ENCODE assay signal across 14 cellular contexts in genomic region chr9:121975801-121976277, GRCh38.
DNase-seq lines count a peak whose midpoint lies in the region; ATAC-seq and TF ChIP-seq lines count a peak whose summit lies in the region.
"Had no signal": no experiment of that assay in that cellular context is flagged by ENCODE, and none has a peak within 500 bp of the region (broad histone marks: within the 10 kb centered on the region; RNA-seq: fewer than 3 reads in every experiment).

No MANE protein-coding gene starts in this region.

- in situ Hi-C loops in IMR-90 (cut with MboI; ENCODE audit: low sequenced_read_pairs), result no loop called here

- H3K36me3 ChIP-seq in IMR-90 (ENCODE audit: control insufficient read depth, insufficient read depth, low read length) (no peaks in the 10 kb centered on the region), esophagus (ENCODE audit: control insufficient read depth in 2 of 2, insufficient read depth in 2 of 2, low read length in 1 of 2) (no peaks in the 10 kb centered on the region), mucosa of descending colon (ENCODE audit: low read depth) (no peaks in the 10 kb centered on the region)

- H2BK20ac ChIP-seq in IMR-90 (ENCODE audit: low read depth, low read length), result no peak overlapping the region

- H3K27me3 Mint-ChIP-seq in activated CD4-positive, alpha-beta T cell treated with anti-CD3 and anti-CD28 coated beads, Interleukin-2, amount 10 ng/mL, durations not matched to agents 7 days and 5 days, result no peaks in the 10 kb centered on the region

- POLR2A ChIA-PET in IMR-90 (lab: Charles Lee; ENCODE audit: unreplicated experiment), result no interaction called here
- POLR2A ChIA-PET in activated CD4-positive, alpha-beta T cell treated with anti-CD3 and anti-CD28 coated beads, Interleukin-2, amount 10 ng/mL, durations not matched to agents 7 days and 5 days (lab: Charles Lee), result no interaction called here

- no peaks in the 10 kb centered on the region for H3K27me3 ChIP-seq in IMR-90 (ENCODE audit: control insufficient read depth, insufficient read depth, low read length)
- no peaks in the 10 kb centered on the region for H3K27me3 ChIP-seq in esophagus (ENCODE audit: control insufficient read depth in 1 of 2, insufficient read depth in 2 of 2, low read length in 2 of 2)

- no peak for TF ChIP-seq RAD21 in IMR-90 (IDR thresholded peaks at IDR 0.05; ENCODE audit: low read length)

- H3K4me1 ChIP-seq in IMR-90 (ENCODE audit: control insufficient read depth, insufficient read depth, low read length) (peaks cover 6% of the 10 kb centered on the region; the same call in 1 of the 2 replicates), esophagus (ENCODE audit: control insufficient read depth in 2 of 2, insufficient read depth in 2 of 2, low read length in 1 of 2) (peaks cover 0 to 5% of the 10 kb centered on the region in 2 donors), mucosa of descending colon (ENCODE audit: low read depth) (peaks cover 23% of the 10 kb centered on the region)

- H3K9me3 Mint-ChIP-seq in activated CD4-positive, alpha-beta T cell treated with anti-CD3 and anti-CD28 coated beads, Interleukin-2, amount 10 ng/mL, durations not matched to agents 7 days and 5 days, result peaks cover 5% of the 10 kb centered on the region

- H3K4me3 ChIP-seq in IMR-90 (ENCODE audit: insufficient read depth, low read depth, low read length) (no peak overlapping the region), esophagus (ENCODE audit: low read depth in 1 of 2, low read length in 2 of 2) (no peak overlapping the region), mucosa of descending colon (no peak overlapping the region)

- peaks cover 7% of the 10 kb centered on the region; the same call in 1 of the 2 replicates for H3K9me1 ChIP-seq in IMR-90 (ENCODE audit: insufficient read depth, low read length)

- no peaks in the 10 kb centered on the region for H3K36me3 Mint-ChIP-seq in activated CD4-positive, alpha-beta T cell treated with anti-CD3 and anti-CD28 coated beads, Interleukin-2, amount 10 ng/mL, durations not matched to agents 7 days and 5 days (ENCODE audit: low read depth)

- no TSS peak for BruUV-seq in IMR-90 (replicated peaks; lab: Mats Ljungman, UMichigan)

- no peak overlapping the region for H2AFZ ChIP-seq in IMR-90 (replicated peaks; ENCODE audit: low read length, poor library complexity)

- dilution Hi-C loops in IMR-90 (cut with HindIII; ENCODE audit: low sequenced_read_pairs, unreplicated experiment), result no loop called here

- peak overlapping the region; percentile 30; the same call in 1 of the 2 replicates for H3K4ac ChIP-seq in IMR-90 (ENCODE audit: low read depth, low read length)

- CTCF ChIA-PET in IMR-90 (lab: Yijun Ruan, JAX), result no interaction called here
- CTCF ChIA-PET in activated CD4-positive, alpha-beta T cell treated with anti-CD3 and anti-CD28 coated beads, Interleukin-2, amount 10 ng/mL, durations not matched to agents 7 days and 5 days (lab: Charles Lee), result no interaction called here

- H3K18ac ChIP-seq in IMR-90 (ENCODE audit: low read depth, low read length), result no peak overlapping the region

- ATAC-seq in IMR-90 (ENCODE audit: low read depth) (no peak), mucosa of descending colon (peak; percentile 90), HG03342 (IDR thresholded peaks at IDR 0.05; ENCODE audit: unreplicated experiment) (no peak)
- ATAC-seq: activated T-cell treated with anti-CD3 and anti-CD28 coated beads, Interleukin-2, amount 50 U/mL, for 4 hours; sciatic nerve; SK-N-SH treated with all-trans-retinoic acid at 6 μM for 48 hours had no signal

- no peak for TF ChIP-seq POLR2A in IMR-90 (IDR thresholded peaks at IDR 0.05; ENCODE audit: low read depth, low read length)

- no peak overlapping the region for H3K4me3 Mint-ChIP-seq in activated CD4-positive, alpha-beta T cell treated with anti-CD3 and anti-CD28 coated beads, Interleukin-2, amount 10 ng/mL, durations not matched to agents 7 days and 5 days
- H3K4me3 Mint-ChIP-seq: activated T-cell treated with anti-CD3 and anti-CD28 coated beads, Interleukin-2, amount 50 U/mL, for 4 hours had no signal

- intact Hi-C loops in IMR-90 (cut with micrococcal nuclease) (no loop called here), mucosa of descending colon (cut with DNase I, micrococcal nuclease) (no loop called here)

- H2AK5ac ChIP-seq in IMR-90 (ENCODE audit: low read depth, low read length), result 0 out of 2 replicates have a peak overlapping the region, but pooled peaks have one; percentile 9

- H3K56ac ChIP-seq in IMR-90 (ENCODE audit: extremely low read depth, insufficient read depth, low read length), result no peak overlapping the region

- no peak overlapping the region for H3K27ac Mint-ChIP-seq in activated CD4-positive, alpha-beta T cell treated with anti-CD3 and anti-CD28 coated beads, Interleukin-2, amount 10 ng/mL, durations not matched to agents 7 days and 5 days

- H4K5ac ChIP-seq in IMR-90 (ENCODE audit: low read depth, low read length), result no peak overlapping the region

- no peak overlapping the region for H3K14ac ChIP-seq in IMR-90 (replicated peaks; ENCODE audit: low read depth, low read length)

- no peak overlapping the region for H2BK15ac ChIP-seq in IMR-90 (ENCODE audit: low read depth, low read length)

- no peak overlapping the region for H3K9ac ChIP-seq in IMR-90 (ENCODE audit: low read depth, low read length)

- H3K23ac ChIP-seq in IMR-90 (ENCODE audit: low read depth, low read length), result no peak overlapping the region

- H2BK5ac ChIP-seq in IMR-90 (ENCODE audit: low read depth, low read length, poor library complexity, severe bottlenecking), result no peak overlapping the region

- no peak overlapping the region for H3K4me2 ChIP-seq in IMR-90 (ENCODE audit: low read depth, low read length)

- peaks cover 3% of the 10 kb centered on the region for H3K4me1 Mint-ChIP-seq in activated CD4-positive, alpha-beta T cell treated with anti-CD3 and anti-CD28 coated beads, Interleukin-2, amount 10 ng/mL, durations not matched to agents 7 days and 5 days

- H2BK120ac ChIP-seq in IMR-90 (ENCODE audit: low read depth, low read length), result 0 out of 2 replicates have a peak overlapping the region, but pooled peaks have one; percentile 3

- H3K27ac ChIP-seq in IMR-90 (ENCODE audit: insufficient read depth, low read length) (no peak overlapping the region), esophagus (ENCODE audit: low read depth in 2 of 2, low read length in 1 of 2) (peak overlapping the region; percentile 44 to 81)

- TF ChIP-seq CTCF in IMR-90 (conservative IDR thresholded peaks at IDR 0.05; ENCODE audit: low read depth, low read length) (no peak), mucosa of descending colon (IDR thresholded peaks at IDR 0.05) (no peak)

- H3K79me1 ChIP-seq in IMR-90 (ENCODE audit: low read depth in 1 of 2, low read length in 2 of 2), result no peaks in the 10 kb centered on the region

- 91% methylated on average over 4 of the region's 6 CpGs; no CpG with 5 or more reads in 1 of the 2 experiments for WGBS in IMR-90 (ENCODE audit: extremely low coverage in 2 of 2, insufficient read length in 1 of 2), 2 experiments
- WGBS in esophagus, 2 donors, result 43 to 46% methylated on average over 6 of the region's 6 CpGs

- peak overlapping the region; percentile 39 for H2AK9ac ChIP-seq in IMR-90 (replicated peaks; ENCODE audit: low read depth, low read length, poor library complexity)

- H3K9me3 ChIP-seq in IMR-90 (ENCODE audit: control insufficient read depth, insufficient read depth, low read length), result no peaks in the 10 kb centered on the region
- no peaks in the 10 kb centered on the region for H3K9me3 ChIP-seq in esophagus (ENCODE audit: control insufficient read depth in 2 of 2, insufficient read depth in 1 of 2, low read depth in 1 of 2, low read length in 1 of 2)
- H3K9me3 ChIP-seq in mucosa of descending colon, result no peaks in the 10 kb centered on the region

- DNase-seq in AG08396 (ENCODE audit: low spot score), result peak; percentile 30
- DNase-seq in IMR-90, result peak; percentile 57
- peak in 2 of 3 donors; percentile 37 to 79 for DNase-seq in mucosa of descending colon
- no peak for DNase-seq in activated CD4-positive, alpha-beta T cell treated with anti-CD3 and anti-CD28 coated beads, Interleukin-2, amount 10 ng/mL, durations not matched to agents 7 days and 5 days
- DNase-seq in NCI-H748 (lab: John Stamatoyannopoulos, UW; ENCODE audit: unreplicated experiment), result no peak
- no peak for DNase-seq in NCI-H128 (lab: John Stamatoyannopoulos, UW; ENCODE audit: unreplicated experiment)
- DNase-seq: activated T-cell treated with anti-CD3 and anti-CD28 coated beads, Interleukin-2, amount 50 U/mL, for 4 hours; hippocampal formation; NCI-H187; trophoblast cell had no signal

- H4K8ac ChIP-seq in IMR-90 (ENCODE audit: low read depth in 2 of 2, low read length in 2 of 2), result no peak overlapping the region

- H4K20me1 ChIP-seq in IMR-90 (ENCODE audit: insufficient read depth, low read length), result no peaks in the 10 kb centered on the region

- H4K91ac ChIP-seq in IMR-90 (ENCODE audit: insufficient read depth, low read depth, low read length), result no peak overlapping the region

TF ChIP-seq in IMR-90, 13 proteins besides CTCF, POLR2A, EP300 and RAD21 (continues in another document):
- TF ChIP-seq RCOR1 (IDR thresholded peaks at IDR 0.05; ENCODE audit: insufficient replicate concordance, low read length) (no peak), ELK1 (IDR thresholded peaks at IDR 0.05; ENCODE audit: borderline replicate concordance, low read depth, low read length) (no peak), FOS (IDR thresholded peaks at IDR 0.05; ENCODE audit: low read depth, low read length) (no peak), SMC3 (IDR thresholded peaks at IDR 0.05; ENCODE audit: low read depth, low read length) (no peak), USF2 (IDR thresholded peaks at IDR 0.05; ENCODE audit: low read depth, low read length) (no peak), CEBPB (IDR thresholded peaks at IDR 0.05; ENCODE audit: low read depth, low read length) (no peak), MXI1 (IDR thresholded peaks at IDR 0.05; ENCODE audit: borderline replicate concordance, low read depth, low read length) (no peak), MAZ (IDR thresholded peaks at IDR 0.05; ENCODE audit: borderline replicate concordance, low read depth, low read length) (no peak)

Comparison
In these comparisons a context has a peak if more than half of its experiments do, and no peak if none do; other contexts are left out.
1. DNase-seq: peak in AG08396 (single experiment), IMR-90 (single experiment) and mucosa of descending colon (2 of 3); none in activated CD4-positive, alpha-beta T cell treated with anti-CD3 and anti-CD28 coated beads, Interleukin-2, amount 10 ng/mL, durations not matched to agents 7 days and 5 days (single experiment), NCI-H748 (single experiment) and NCI-H128 (single experiment).